Comparison of ENCODE assay signal across 34 cellular contexts in the genomic region with DNA sequence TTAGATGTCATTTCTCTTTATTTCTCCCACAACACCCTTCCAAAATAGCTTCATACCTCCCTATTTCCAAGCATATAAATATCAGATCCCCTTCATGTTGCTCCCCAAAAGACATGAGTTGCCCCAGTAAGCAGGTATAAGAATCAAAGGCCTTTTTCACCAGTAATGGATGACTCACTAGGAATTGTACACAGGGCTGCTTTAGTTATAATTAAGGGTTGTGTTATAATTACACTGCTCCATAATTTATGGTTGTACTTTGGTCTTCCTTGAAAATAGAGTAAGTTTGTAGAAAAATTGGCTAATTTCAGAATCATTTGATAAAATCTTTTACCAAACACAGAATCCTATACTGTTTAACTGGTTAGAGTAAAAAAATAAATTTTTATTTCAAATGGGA. TPM values are rescaled to one million over a fixed set of nuclear protein-coding genes. Genes with fewer than 3 reads are reported as not detected.
"Had no signal": no experiment of that assay in that cellular context is flagged by ENCODE, and none has a peak within 500 bp of the region (broad histone marks: within the 10 kb centered on the region; RNA-seq: fewer than 3 reads in every experiment).

No MANE protein-coding gene starts in this region.

- DNase-seq: activated CD4-positive, alpha-beta T cell treated with anti-CD3 and anti-CD28 coated beads, Interleukin-2, amount 10 ng/mL, durations not matched to agents 24 days and 14 days; activated CD4-positive, alpha-beta T cell treated with anti-CD3 and anti-CD28 coated beads, Interleukin-2, amount 50 U/mL, for 4 hours; activated CD8-positive, alpha-beta T cell treated with anti-CD3 and anti-CD28 coated beads for 36 hours; activated effector memory CD4-positive, alpha-beta T cell treated with anti-CD3 and anti-CD28 coated beads, Interleukin-2, amount 50 U/mL, for 16 hours; activated naive CD4-positive, alpha-beta T cell; activated naive CD4-positive, alpha-beta T cell treated with anti-CD3 and anti-CD28 coated beads, Interleukin-2, amount 50 U/mL, for 16 hours; activated naive CD8-positive, alpha-beta T cell treated with anti-CD3 and anti-CD28 coated beads for 36 hours; activated T-cell treated with anti-CD3 and anti-CD28 coated beads, Interleukin-2, amount 50 U/mL, for 1 hour; activated T-cell treated with anti-CD3 and anti-CD28 coated beads, Interleukin-2, amount 50 U/mL, for 72 hours; amniotic stem cell; aorta; caudate nucleus; cerebellar nuclear complex; Kasumi-1; KG1; MM.1S; MV-4-11; NCI-H1092; NCI-H1436 treated with DMSO at 0.1 percent for 48 hours; NCI-H187 treated with DMSO at 0.1 percent for 48 hours; NCI-H2171 treated with DMSO at 0.1 percent for 48 hours; NCI-H2227 treated with DMSO at 0.1 percent for 48 hours; NCI-H446; NCI-H510A treated with DMSO at 0.1 percent for 48 hours; NCI-H526 treated with DMSO at 0.1 percent for 48 hours; NCI-H82; NK-92 treated with Interleukin-12 subunit alpha and Interleukin-12 subunit beta, amount 100 ng/mL, for 24 hours; Right ventricle myocardium superior; SW 1271; T-helper 1 cell; T-helper 2 cell; T1000 had no signal

RNA-seq across cellular contexts. Expression of gene AQP4, which starts 8.8 kb away (rescaled TPM):
- total RNA-seq: activated CD4-positive, alpha-beta T cell treated with anti-CD3 and anti-CD28 coated beads, Interleukin-2, amount 10 ng/mL, durations not matched to agents 24 days and 14 days; activated CD8-positive, alpha-beta memory T cell treated with anti-CD3 and anti-CD28 coated beads for 36 hours; activated CD8-positive, alpha-beta T cell treated with anti-CD3 and anti-CD28 coated beads for 36 hours; activated naive CD8-positive, alpha-beta T cell treated with anti-CD3 and anti-CD28 coated beads for 36 hours; activated T-cell treated with anti-CD3 and anti-CD28 coated beads, Interleukin-2, amount 50 U/mL, for 72 hours; activated T-helper 17 cell treated with anti-CD3 and anti-CD28 coated beads, Interleukin-2, amount 50 U/mL, for 72 hours had no signal
